ENCODE assay signal across 8 cellular contexts in genomic region chr9:129458155-129458661, GRCh38.
DNase-seq lines count a peak whose midpoint lies in the region; ATAC-seq and TF ChIP-seq lines count a peak whose summit lies in the region.

No MANE protein-coding gene starts in this region.

- POLR2A ChIA-PET in activated CD4-positive, alpha-beta T cell treated with anti-CD3 and anti-CD28 coated beads for 36 hours (lab: Charles Lee), result interaction anchor here (0.6 to 1.1 kb wide), 3 partner anchors 11 to 342 kb away, joined by 3 to 4 read pairs (median 3); no protein-coding TSS in a partner anchor
- POLR2A ChIA-PET in WTC11 (lab: Charles Lee), result interaction anchor here (1.1 kb wide), 1 partner anchor 38 kb away, joined by 5 read pairs; no protein-coding TSS in a partner anchor

- H3K9ac ChIP-seq in endodermal cell (ENCODE audit: extremely low read depth, low read length, poor library complexity, severe bottlenecking), result no peak overlapping the region

- H3K79me2 ChIP-seq in DOHH2 (ENCODE audit: control insufficient read depth, low read length), result no peaks in the 10 kb centered on the region

- peak; percentile 48 for ATAC-seq in HG03342 (IDR thresholded peaks at IDR 0.05; ENCODE audit: unreplicated experiment)
- peak; percentile 59 for ATAC-seq in activated CD4-positive, alpha-beta T cell treated with anti-CD3 and anti-CD28 coated beads for 36 hours
- ATAC-seq in psoas muscle, result no peak
- ATAC-seq in WTC11, result no peak

- H3K9me2 ChIP-seq in DOHH2 (replicated peaks; ENCODE audit: control insufficient read depth, low read length), result no peaks in the 10 kb centered on the region

- H3F3A ChIP-seq in DOHH2 (ENCODE audit: control insufficient read depth, insufficient read depth), result no peaks in the 10 kb centered on the region

- no peaks in the 10 kb centered on the region for H3K36me3 ChIP-seq in DOHH2 (ENCODE audit: control insufficient read depth, low read length)
- no peaks in the 10 kb centered on the region for H3K36me3 ChIP-seq in endodermal cell (ENCODE audit: control insufficient read depth, insufficient read depth, low read length)
- H3K36me3 ChIP-seq in psoas muscle (ENCODE audit: insufficient read depth in 1 of 2, low read depth in 1 of 2), result no peaks in the 10 kb centered on the region

- H3K4me3 Mint-ChIP-seq in activated CD4-positive, alpha-beta T cell treated with anti-CD3 and anti-CD28 coated beads for 36 hours, result no peak overlapping the region
- no peak overlapping the region for H3K4me3 Mint-ChIP-seq in endodermal cell
- H3K4me3 Mint-ChIP-seq in WTC11, result no peak overlapping the region

- intact Hi-C loops in activated CD4-positive, alpha-beta T cell treated with anti-CD3 and anti-CD28 coated beads for 36 hours (cut with DNase I, micrococcal nuclease), result no loop called here
- intact Hi-C loops in psoas muscle (cut with DNase I), result no loop called here

- DNase-seq in activated CD4-positive, alpha-beta T cell treated with anti-CD3 and anti-CD28 coated beads for 36 hours, result peak; percentile 81
- peak; percentile 57 for DNase-seq in endodermal cell
- no peak for DNase-seq in psoas muscle
- no peak for DNase-seq in GM19240 (ENCODE audit: insufficient read length, low spot score)
- no peak for DNase-seq in 8988T
- no peak for DNase-seq in WTC11 (ENCODE audit: low spot score)

- H3K36me3 Mint-ChIP-seq in activated CD4-positive, alpha-beta T cell treated with anti-CD3 and anti-CD28 coated beads for 36 hours (ENCODE audit: low read depth), result no peaks in the 10 kb centered on the region
- H3K36me3 Mint-ChIP-seq in endodermal cell (ENCODE audit: low read depth) (no peaks in the 10 kb centered on the region), WTC11 (no peaks in the 10 kb centered on the region)

- H3K27me3 ChIP-seq in DOHH2 (ENCODE audit: control insufficient read depth, low read length), result 0 out of 2 replicates have a peak, but pooled peaks cover 2% of the 10 kb centered on the region
- H3K27me3 ChIP-seq in endodermal cell (ENCODE audit: control insufficient read depth, insufficient read depth, low read length, poor library complexity, severe bottlenecking), result no peaks in the 10 kb centered on the region
- no peaks in the 10 kb centered on the region for H3K27me3 ChIP-seq in psoas muscle (ENCODE audit: insufficient read depth in 3 of 3, low read length in 2 of 3)

- peak overlapping the region; percentile 69 for H3K27ac Mint-ChIP-seq in activated CD4-positive, alpha-beta T cell treated with anti-CD3 and anti-CD28 coated beads for 36 hours
- H3K27ac Mint-ChIP-seq in endodermal cell (no peak overlapping the region), WTC11 (no peak overlapping the region)

- 86 to 99% methylated on average over 8 to 14 of the region's 14 CpGs for WGBS in endodermal cell (ENCODE audit: insufficient coverage in 1 of 2, insufficient read length in 1 of 2), 2 experiments
- 41 to 59% (median 45%) methylated on average over 13 to 14 of the region's 14 CpGs for WGBS in psoas muscle, 3 donors

- no peaks in the 10 kb centered on the region for H4K20me1 ChIP-seq in DOHH2 (ENCODE audit: control insufficient read depth, insufficient read depth, low read depth, low read length)

- TF ChIP-seq CTCF in DOHH2 (IDR thresholded peaks at IDR 0.05; ENCODE audit: low read depth, low read length, poor library complexity, severe bottlenecking) (no peak), endodermal cell (conservative IDR thresholded peaks at IDR 0.05) (no peak), psoas muscle (IDR thresholded peaks at IDR 0.05) (no peak), WTC11 (IDR thresholded peaks at IDR 0.05) (no peak)

- H3K4me1 Mint-ChIP-seq in activated CD4-positive, alpha-beta T cell treated with anti-CD3 and anti-CD28 coated beads for 36 hours, result peaks cover 38% of the 10 kb centered on the region
- peaks cover 1% of the 10 kb centered on the region for H3K4me1 Mint-ChIP-seq in endodermal cell
- H3K4me1 Mint-ChIP-seq in WTC11, result peaks cover 19% of the 10 kb centered on the region

- H3K27ac ChIP-seq in DOHH2 (ENCODE audit: low read depth, low read length) (0 out of 2 replicates have a peak overlapping the region, but pooled peaks have one; percentile 2), endodermal cell (ENCODE audit: low read depth, low read length) (peak overlapping the region; percentile 26), psoas muscle (peak overlapping the region; percentile 23)

- no peaks in the 10 kb centered on the region for H3K9me3 ChIP-seq in DOHH2 (ENCODE audit: control insufficient read depth, insufficient read depth, low read length)
- no peaks in the 10 kb centered on the region for H3K9me3 ChIP-seq in endodermal cell (ENCODE audit: control insufficient read depth, low read length)
- no peaks in the 10 kb centered on the region for H3K9me3 ChIP-seq in psoas muscle

- CTCF ChIA-PET in activated CD4-positive, alpha-beta T cell treated with anti-CD3 and anti-CD28 coated beads for 36 hours (lab: Charles Lee), result interaction anchor here (0.6 to 3.1 kb wide), 2 partner anchors 37 to 1208 kb away, joined by 3 to 11 read pairs; no protein-coding TSS in a partner anchor
- CTCF ChIA-PET in WTC11 (lab: Charles Lee), result interaction anchor here (0.9 to 3.4 kb wide), 6 partner anchors 21 to 326 kb away, joined by 3 to 20 read pairs (median 4); no protein-coding TSS in a partner anchor

- H3K4me2 ChIP-seq in DOHH2 (ENCODE audit: low read length), result peak overlapping the region; percentile 72; the same call in 1 of the 2 replicates

- H3K4me1 ChIP-seq in DOHH2 (ENCODE audit: control insufficient read depth, low read length) (peaks cover 34% of the 10 kb centered on the region), endodermal cell (ENCODE audit: control insufficient read depth, insufficient read depth, low read length) (peaks cover 11% of the 10 kb centered on the region), psoas muscle (peaks cover 22% of the 10 kb centered on the region)

- H3K27me3 Mint-ChIP-seq in activated CD4-positive, alpha-beta T cell treated with anti-CD3 and anti-CD28 coated beads for 36 hours, result no peaks in the 10 kb centered on the region
- H3K27me3 Mint-ChIP-seq in endodermal cell (ENCODE audit: insufficient read depth), result peaks cover 28% of the 10 kb centered on the region
- peaks cover 23% of the 10 kb centered on the region for H3K27me3 Mint-ChIP-seq in WTC11 (ENCODE audit: low read depth)

- no peaks in the 10 kb centered on the region for H3K9me3 Mint-ChIP-seq in activated CD4-positive, alpha-beta T cell treated with anti-CD3 and anti-CD28 coated beads for 36 hours (ENCODE audit: low read depth)
- H3K9me3 Mint-ChIP-seq in endodermal cell (no peaks in the 10 kb centered on the region), WTC11 (no peaks in the 10 kb centered on the region)

- H3K4me3 ChIP-seq in DOHH2 (ENCODE audit: low read length) (no peak overlapping the region), endodermal cell (ENCODE audit: low read length) (no peak overlapping the region), psoas muscle (no peak overlapping the region)

TF ChIP-seq in WTC11, 78 proteins besides CTCF, POLR2A, EP300 and RAD21 (continues in another document):
- TF ChIP-seq RORB (CRISPR knock-in tag; IDR thresholded peaks at IDR 0.05) (no peak), AFF4 (CRISPR knock-in tag; IDR thresholded peaks at IDR 0.05; ENCODE audit: borderline replicate concordance) (no peak)

Comparison
In these comparisons a context has a peak if more than half of its experiments do, and no peak if none do; other contexts are left out.
1. ATAC-seq: peak in HG03342 (single experiment) and activated CD4-positive, alpha-beta T cell treated with anti-CD3 and anti-CD28 coated beads for 36 hours (single experiment); none in psoas muscle (0 of 4) and WTC11 (single experiment).
2. DNase-seq: peak in activated CD4-positive, alpha-beta T cell treated with anti-CD3 and anti-CD28 coated beads for 36 hours (single experiment) and endodermal cell (single experiment); none in psoas muscle (0 of 2), GM19240 (single experiment), 8988T (single experiment) and WTC11 (single experiment).
3. Peak in every context shown above with its lines, with median percentiles within 50 percentile points of each other: H3K27ac ChIP-seq.